14 cellular contexts compared by ENCODE assay signal in genomic region chr10:31419394-31420063, GRCh38.
DNase-seq lines count a peak whose midpoint lies in the region; ATAC-seq and TF ChIP-seq lines count a peak whose summit lies in the region.
"Had no signal": no experiment of that assay in that cellular context is flagged by ENCODE, and none has a peak within 500 bp of the region (broad histone marks: within the 10 kb centered on the region; RNA-seq: fewer than 3 reads in every experiment).

No MANE protein-coding gene starts in this region.

- peaks cover 52% of the 10 kb centered on the region for H3F3A ChIP-seq in GM23248 (ENCODE audit: insufficient read depth)

- H3K9ac ChIP-seq in GM23248: peak overlapping the region; percentile 19; the same call in 1 of the 2 replicates
- H3K9ac ChIP-seq: KMS-11 had no signal

- intact Hi-C loops in lower lobe of right lung (cut with DNase I): no loop called here

- 2 to 3% methylated on average over 4 of the region's 4 CpGs for WGBS in GM23248 (ENCODE audit: low coverage in 1 of 2, low lambda C conversion rate in 2 of 2, missing lambda C conversion rate in 2 of 2), 2 experiments
- WGBS in suprapubic skin: 64% methylated on average over 4 of the region's 4 CpGs

- TF ChIP-seq POLR2A in suprapubic skin (IDR thresholded peaks at IDR 0.05): no peak

- no peak overlapping the region for H2AFZ ChIP-seq in GM23248

- DNase-seq in AG08395 (ENCODE audit: low spot score) (peak; percentile 56), GM23248 (peak; percentile 89), cardiac fibroblast (ENCODE audit: low read depth in 2 of 2) (peak; percentile 61 to 64), lower lobe of right lung (no peak), D341Med (ENCODE audit: low spot score) (no peak), suprapubic skin (ENCODE audit: low spot score in 2 of 2) (no peak)
- DNase-seq: activated T-cell treated with anti-CD3 and anti-CD28 coated beads, Interleukin-2, amount 50 U/mL, for 24 hours; erythroblast; NCI-H1930; T-cell had no signal

- H3K79me2 ChIP-seq in GM23248 (ENCODE audit: insufficient read depth): peaks cover 94% of the 10 kb centered on the region

- TF ChIP-seq EP300 in suprapubic skin (IDR thresholded peaks at IDR 0.05): no peak

- H3K36me3 ChIP-seq in GM23248 (ENCODE audit: low read depth) (no peaks in the 10 kb centered on the region), lower lobe of right lung (no peaks in the 10 kb centered on the region), suprapubic skin (no peaks in the 10 kb centered on the region)
- H3K36me3 ChIP-seq: cardiac muscle cell had no signal

- in situ Hi-C loops in GM23248 (cut with MboI): no loop called here

- TF ChIP-seq CTCF in cardiac fibroblast (IDR thresholded peaks at IDR 0.05; ENCODE audit: low read depth, low read length) (no peak), lower lobe of right lung (IDR thresholded peaks at IDR 0.05) (no peak), suprapubic skin (IDR thresholded peaks at IDR 0.05) (no peak)

- peak; percentile 51 to 67 for ATAC-seq in lower lobe of right lung
- no peak for ATAC-seq in HG03025 (IDR thresholded peaks at IDR 0.05; ENCODE audit: low FRiP score, unreplicated experiment)
- ATAC-seq in GM21528 (IDR thresholded peaks at IDR 0.05; ENCODE audit: low FRiP score, unreplicated experiment): no peak

- H3K4me3 ChIP-seq in GM23248 (peak overlapping the region; percentile 24), cardiac fibroblast (replicated peaks in 1 of 2; ENCODE audit: low read depth in 2 of 2, low read length in 2 of 2) (no peak overlapping the region), lower lobe of right lung (no peak overlapping the region), suprapubic skin (no peak overlapping the region)
- H3K4me3 ChIP-seq: cardiac muscle cell had no signal

- H3K27ac ChIP-seq in GM23248 (peak overlapping the region; percentile 65), lower lobe of right lung (no peak overlapping the region), suprapubic skin (no peak overlapping the region)
- H3K27ac ChIP-seq: cardiac muscle cell, KMS-11 had no signal

- H3K9me3 ChIP-seq in GM23248 (ENCODE audit: low read depth) (no peaks in the 10 kb centered on the region), lower lobe of right lung (no peaks in the 10 kb centered on the region), suprapubic skin (no peaks in the 10 kb centered on the region)

- H4K20me1 ChIP-seq in GM23248 (ENCODE audit: insufficient read depth): no peaks in the 10 kb centered on the region; the same call in 1 of the 2 replicates

- H3K4me1 ChIP-seq in GM23248 (ENCODE audit: insufficient read depth) (peaks cover 48% of the 10 kb centered on the region), lower lobe of right lung (no peaks in the 10 kb centered on the region), suprapubic skin (no peaks in the 10 kb centered on the region)

- H3K4me2 ChIP-seq in GM23248 (ENCODE audit: unreplicated experiment): peak overlapping the region; percentile 55
- H3K4me2 ChIP-seq: KMS-11 had no signal

- H3K9me2 ChIP-seq in GM23248 (ENCODE audit: insufficient read depth): no peaks in the 10 kb centered on the region; the same call in 1 of the 2 replicates

- no peaks in the 10 kb centered on the region for H3K27me3 ChIP-seq in GM23248 (replicated peaks; ENCODE audit: insufficient read depth)
- no peaks in the 10 kb centered on the region for H3K27me3 ChIP-seq in lower lobe of right lung (ENCODE audit: low read depth)
- no peaks in the 10 kb centered on the region for H3K27me3 ChIP-seq in suprapubic skin
- H3K27me3 ChIP-seq: cardiac muscle cell had no signal

Comparison
In these comparisons a context has a peak if more than half of its experiments do, and no peak if none do; other contexts are left out.
1. DNase-seq: peak in AG08395 (single experiment), GM23248 (single experiment) and cardiac fibroblast (2 of 2); none in lower lobe of right lung (single experiment), D341Med (single experiment) and suprapubic skin (0 of 2).
2. ATAC-seq: peak in lower lobe of right lung (2 of 2); none in HG03025 (single experiment) and GM21528 (single experiment).